ENCODE assay signal across 22 cellular contexts in the genomic region with DNA sequence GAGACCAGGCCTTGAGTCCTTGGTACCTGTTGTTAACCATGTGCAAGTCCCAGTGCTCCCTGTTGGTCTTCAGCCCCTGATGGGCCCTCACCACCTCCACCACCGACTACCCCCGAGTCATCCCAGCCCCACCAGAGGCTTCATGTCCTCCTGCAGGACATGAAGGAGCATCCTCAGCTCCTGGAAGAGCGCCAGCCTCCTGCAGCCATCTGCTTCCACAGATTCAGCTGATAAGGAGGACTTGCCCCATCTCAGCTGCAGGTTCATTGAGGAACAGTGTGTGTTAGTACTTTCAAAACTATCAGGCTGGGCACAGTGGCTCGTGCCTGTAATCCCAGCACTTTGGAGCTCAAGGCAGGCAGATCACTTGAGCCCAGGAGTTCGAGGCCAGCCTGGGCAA.
"Had no signal": no experiment of that assay in that cellular context is flagged by ENCODE, and none has a peak within 500 bp of the region (broad histone marks: within the 10 kb centered on the region; RNA-seq: fewer than 3 reads in every experiment).

No MANE protein-coding gene starts in this region.

- H3K4me3 ChIP-seq: breast epithelium, coronary artery, gastroesophageal sphincter, heart left ventricle, tibial artery had no signal

- H3K4me3 Mint-ChIP-seq: activated T-cell treated with anti-CD3 and anti-CD28 coated beads, Interleukin-2, amount 50 U/mL, for 24 hours; activated T-helper 17 cell treated with anti-CD3 and anti-CD28 coated beads, Interleukin-2, amount 50 U/mL, for 72 hours; central memory CD8-positive, alpha-beta T cell; natural killer cell; stimulated activated effector memory CD8-positive, alpha-beta T cell treated with anti-CD3 and anti-CD28 coated beads, Interleukin-12 subunit alpha, Interleukin-12 subunit beta, amount 100 ng/mL, for 72 hours; stimulated activated naive CD8-positive, alpha-beta T cell treated with anti-CD3 and anti-CD28 coated beads, Interleukin-15, amount 100 ng/mL, for 72 hours had no signal

- H3K36me3 ChIP-seq: breast epithelium had no signal

- H3K4me1 Mint-ChIP-seq: activated T-helper 17 cell treated with anti-CD3 and anti-CD28 coated beads, Interleukin-2, amount 50 U/mL, for 72 hours; stimulated activated naive CD8-positive, alpha-beta T cell treated with anti-CD3 and anti-CD28 coated beads, Interleukin-15, amount 100 ng/mL, for 72 hours had no signal

- H3K4me1 ChIP-seq: breast epithelium, gastroesophageal sphincter, heart left ventricle, tibial artery had no signal

- H3K9me3 ChIP-seq: breast epithelium, gastroesophageal sphincter, heart left ventricle, tibial artery had no signal

- H3K27ac Mint-ChIP-seq: activated naive CD4-positive, alpha-beta T cell treated with anti-CD3 and anti-CD28 coated beads, Interleukin-2, amount 50 U/mL, for 72 hours; activated T-cell treated with anti-CD3 and anti-CD28 coated beads, Interleukin-2, amount 50 U/mL, for 24 hours; activated T-helper 17 cell treated with anti-CD3 and anti-CD28 coated beads, Interleukin-2, amount 50 U/mL, for 72 hours; natural killer cell; stimulated activated effector memory CD8-positive, alpha-beta T cell treated with anti-CD3 and anti-CD28 coated beads, Interleukin-12 subunit alpha, Interleukin-12 subunit beta, amount 100 ng/mL, for 72 hours had no signal

- H3K36me3 Mint-ChIP-seq: natural killer cell had no signal

- H3K27me3 ChIP-seq: breast epithelium, gastroesophageal sphincter, heart left ventricle, tibial artery had no signal

- H3K27ac ChIP-seq: breast epithelium, coronary artery, gastroesophageal sphincter, heart left ventricle, tibial artery, WERI-Rb-1 had no signal

- DNase-seq: activated CD4-positive, CD25-positive, alpha-beta regulatory T cell treated with anti-CD3 and anti-CD28 coated beads, Interleukin-2, amount 50 U/mL, for 72 hours; activated CD8-positive, alpha-beta memory T cell treated with anti-CD3 and anti-CD28 coated beads, Interleukin-2, amount 50 U/mL, for 4 hours; activated T-cell treated with anti-CD3 and anti-CD28 coated beads, Interleukin-2, amount 50 U/mL, for 24 hours; amniotic stem cell; heart left ventricle; islet precursor cell; left cardiac atrium; midbrain; natural killer cell; small intestine; stimulated activated CD4-positive, alpha-beta T cell treated with anti-CD3 and anti-CD28 coated beads, Interleukin-2, amount 100 ng/mL, for 24 hours; stimulated activated naive CD8-positive, alpha-beta T cell treated with anti-CD3 and anti-CD28 coated beads, Interleukin-15, amount 100 ng/mL, for 72 hours; tibial artery; WERI-Rb-1 had no signal

- FAIRE-seq: small intestine, TTC549 had no signal

- H3K27me3 Mint-ChIP-seq: activated T-cell treated with anti-CD3 and anti-CD28 coated beads, Interleukin-2, amount 50 U/mL, for 24 hours; activated T-helper 17 cell treated with anti-CD3 and anti-CD28 coated beads, Interleukin-2, amount 50 U/mL, for 72 hours; central memory CD8-positive, alpha-beta T cell; stimulated activated naive CD8-positive, alpha-beta T cell treated with anti-CD3 and anti-CD28 coated beads, Interleukin-15, amount 100 ng/mL, for 72 hours had no signal

- H3K9me3 Mint-ChIP-seq: activated naive CD4-positive, alpha-beta T cell treated with anti-CD3 and anti-CD28 coated beads, Interleukin-2, amount 50 U/mL, for 72 hours; activated T-cell treated with anti-CD3 and anti-CD28 coated beads, Interleukin-2, amount 50 U/mL, for 24 hours; activated T-helper 17 cell treated with anti-CD3 and anti-CD28 coated beads, Interleukin-2, amount 50 U/mL, for 72 hours; central memory CD8-positive, alpha-beta T cell; natural killer cell; stimulated activated effector memory CD8-positive, alpha-beta T cell treated with anti-CD3 and anti-CD28 coated beads, Interleukin-12 subunit alpha, Interleukin-12 subunit beta, amount 100 ng/mL, for 72 hours; stimulated activated naive CD8-positive, alpha-beta T cell treated with anti-CD3 and anti-CD28 coated beads, Interleukin-15, amount 100 ng/mL, for 72 hours had no signal
